ENCODE assay signal across 8 cellular contexts in the genomic region with DNA sequence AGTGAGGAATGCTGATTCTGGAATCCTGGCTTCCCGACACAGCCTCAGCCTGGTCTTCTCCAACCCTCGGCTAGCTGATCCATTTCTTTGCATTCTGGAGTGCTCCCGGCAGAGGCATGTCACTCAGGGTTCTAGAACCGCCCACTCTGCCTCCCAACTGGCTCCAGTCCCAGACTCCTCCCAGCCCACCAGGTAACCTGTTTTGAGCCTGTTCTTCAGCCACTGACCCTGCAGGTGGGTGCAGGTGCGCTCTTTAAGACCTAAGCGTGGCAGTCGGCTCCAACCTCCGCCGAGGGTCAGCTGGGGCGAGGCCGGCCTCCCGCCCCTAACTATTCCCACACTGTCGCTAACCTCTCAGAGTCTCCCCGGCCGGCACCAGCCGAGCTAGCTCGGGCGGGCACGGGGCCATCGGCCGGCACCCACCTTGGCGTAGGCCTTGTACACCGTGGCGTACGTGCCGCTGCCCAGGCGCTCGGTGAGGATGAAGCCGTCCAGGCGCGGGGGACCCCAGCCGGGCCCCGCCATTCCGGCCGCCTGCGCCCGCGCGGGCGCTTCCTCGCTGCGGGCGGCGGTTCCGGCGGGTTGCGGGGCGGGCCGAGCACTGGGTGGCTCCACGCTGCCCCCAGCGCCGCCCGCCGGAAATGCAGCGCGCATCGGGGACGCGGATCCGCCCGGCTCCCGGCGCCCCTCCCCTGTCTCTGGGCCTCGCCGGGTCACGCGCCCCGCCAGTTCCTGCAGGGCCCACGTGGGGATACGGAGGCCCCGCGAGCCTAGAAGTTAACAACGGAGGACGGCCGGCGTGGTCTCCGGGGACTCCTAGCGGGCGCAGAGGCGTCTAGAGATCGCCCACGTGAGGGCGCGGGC. TPM values are rescaled to one million over a fixed set of nuclear protein-coding genes. Genes with fewer than 3 reads are reported as not detected.
DNase-seq lines count a peak whose midpoint lies in the region; ATAC-seq and TF ChIP-seq lines count a peak whose summit lies in the region.

A gene with protein sequence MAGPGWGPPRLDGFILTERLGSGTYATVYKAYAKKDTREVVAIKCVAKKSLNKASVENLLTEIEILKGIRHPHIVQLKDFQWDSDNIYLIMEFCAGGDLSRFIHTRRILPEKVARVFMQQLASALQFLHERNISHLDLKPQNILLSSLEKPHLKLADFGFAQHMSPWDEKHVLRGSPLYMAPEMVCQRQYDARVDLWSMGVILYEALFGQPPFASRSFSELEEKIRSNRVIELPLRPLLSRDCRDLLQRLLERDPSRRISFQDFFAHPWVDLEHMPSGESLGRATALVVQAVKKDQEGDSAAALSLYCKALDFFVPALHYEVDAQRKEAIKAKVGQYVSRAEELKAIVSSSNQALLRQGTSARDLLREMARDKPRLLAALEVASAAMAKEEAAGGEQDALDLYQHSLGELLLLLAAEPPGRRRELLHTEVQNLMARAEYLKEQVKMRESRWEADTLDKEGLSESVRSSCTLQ (minus strand): TSS at position 576 of the 864 bp plus-strand sequence. CDS start 51 bp downstream, at position 525.

- POLR2A ChIA-PET in GM10248 (lab: Yijun Ruan, JAX) = interaction anchor here (1.4 kb wide), 1 partner anchor 27 kb away, joined by 5 read pairs; no protein-coding TSS in a partner anchor

- no peak for TF ChIP-seq EP300 in suprapubic skin (IDR thresholded peaks at IDR 0.05)

- H3K27me3 ChIP-seq in suprapubic skin = no peaks in the 10 kb centered on the region

- ATAC-seq in HG02610 (IDR thresholded peaks at IDR 0.05; ENCODE audit: unreplicated experiment) = peak; percentile 85
- ATAC-seq in SK-N-SH treated with all-trans-retinoic acid at 6 μM for 48 hours = peak; percentile 89

- H3K4me3 ChIP-seq in suprapubic skin = peak within 1 kb of the TSS; percentile 96

- H3K27ac ChIP-seq in suprapubic skin = peak within 1 kb of the TSS; percentile 86

- peak; percentile 63 for TF ChIP-seq CTCF in GM10248 (IDR thresholded peaks at IDR 0.05; ENCODE audit: control extremely low read depth, extremely low read depth, low read depth, missing control alignments)
- peak; percentile 76 to 97 for TF ChIP-seq CTCF in suprapubic skin (IDR thresholded peaks at IDR 0.05)

- peaks cover 2% of the 10 kb centered on the region for H3K36me3 Mint-ChIP-seq in activated naive CD4-positive, alpha-beta T cell treated with anti-CD3 and anti-CD28 coated beads, Interleukin-2, amount 50 U/mL, for 24 hours

- H3K9me3 Mint-ChIP-seq in activated naive CD4-positive, alpha-beta T cell treated with anti-CD3 and anti-CD28 coated beads, Interleukin-2, amount 50 U/mL, for 24 hours = no peaks in the 10 kb centered on the region

- CTCF ChIA-PET in GM10248 (lab: Yijun Ruan, JAX) = interaction anchor here (0.7 to 3.8 kb wide), 25 partner anchors 9 to 225 kb away, joined by 3 to 19 read pairs (median 4); a partner anchor contains a TSS

- H3K27me3 Mint-ChIP-seq in activated naive CD4-positive, alpha-beta T cell treated with anti-CD3 and anti-CD28 coated beads, Interleukin-2, amount 50 U/mL, for 24 hours = no peaks in the 10 kb centered on the region

- H3K27ac Mint-ChIP-seq in activated naive CD4-positive, alpha-beta T cell treated with anti-CD3 and anti-CD28 coated beads, Interleukin-2, amount 50 U/mL, for 24 hours = peak within 1 kb of the TSS; percentile 98

- H3K4me3 Mint-ChIP-seq in activated naive CD4-positive, alpha-beta T cell treated with anti-CD3 and anti-CD28 coated beads, Interleukin-2, amount 50 U/mL, for 24 hours = peak within 1 kb of the TSS; percentile 92

- no peaks in the 10 kb centered on the region for H3K9me3 ChIP-seq in suprapubic skin

- WGBS in suprapubic skin = under 1% methylated on average over 49 of the region's 84 CpGs

- peaks cover 49% of the 10 kb centered on the region for H3K36me3 ChIP-seq in suprapubic skin

- DNase-seq in GM10248 (ENCODE audit: extremely low spot score) (peak; percentile 97), NCI-H1092 (lab: John Stamatoyannopoulos, UW) (peak; percentile 72), globus pallidus (ENCODE audit: low spot score) (peak; percentile 89), occipital lobe (lab: John Stamatoyannopoulos, UW) (peak; percentile 87), suprapubic skin (ENCODE audit: low spot score in 2 of 2) (peak; percentile 94 to 95)

- peaks cover 38% of the 10 kb centered on the region for H3K4me1 ChIP-seq in suprapubic skin

- peak in 1 of 2 donors; percentile 11 for TF ChIP-seq POLR2A in suprapubic skin (IDR thresholded peaks at IDR 0.05)

- peaks cover 45% of the 10 kb centered on the region for H3K4me1 Mint-ChIP-seq in activated naive CD4-positive, alpha-beta T cell treated with anti-CD3 and anti-CD28 coated beads, Interleukin-2, amount 50 U/mL, for 24 hours

TF ChIP-seq in SK-N-SH treated with all-trans-retinoic acid at 6 μM for 48 hours, 23 proteins besides CTCF, POLR2A, EP300 and RAD21:
- 0 out of 2 replicates have a peak, but pooled peaks have one; percentile 29 for TF ChIP-seq ZC3H10 (CRISPR knock-in tag; IDR thresholded peaks at IDR 0.05)
- TF ChIP-seq, protein P1, sequence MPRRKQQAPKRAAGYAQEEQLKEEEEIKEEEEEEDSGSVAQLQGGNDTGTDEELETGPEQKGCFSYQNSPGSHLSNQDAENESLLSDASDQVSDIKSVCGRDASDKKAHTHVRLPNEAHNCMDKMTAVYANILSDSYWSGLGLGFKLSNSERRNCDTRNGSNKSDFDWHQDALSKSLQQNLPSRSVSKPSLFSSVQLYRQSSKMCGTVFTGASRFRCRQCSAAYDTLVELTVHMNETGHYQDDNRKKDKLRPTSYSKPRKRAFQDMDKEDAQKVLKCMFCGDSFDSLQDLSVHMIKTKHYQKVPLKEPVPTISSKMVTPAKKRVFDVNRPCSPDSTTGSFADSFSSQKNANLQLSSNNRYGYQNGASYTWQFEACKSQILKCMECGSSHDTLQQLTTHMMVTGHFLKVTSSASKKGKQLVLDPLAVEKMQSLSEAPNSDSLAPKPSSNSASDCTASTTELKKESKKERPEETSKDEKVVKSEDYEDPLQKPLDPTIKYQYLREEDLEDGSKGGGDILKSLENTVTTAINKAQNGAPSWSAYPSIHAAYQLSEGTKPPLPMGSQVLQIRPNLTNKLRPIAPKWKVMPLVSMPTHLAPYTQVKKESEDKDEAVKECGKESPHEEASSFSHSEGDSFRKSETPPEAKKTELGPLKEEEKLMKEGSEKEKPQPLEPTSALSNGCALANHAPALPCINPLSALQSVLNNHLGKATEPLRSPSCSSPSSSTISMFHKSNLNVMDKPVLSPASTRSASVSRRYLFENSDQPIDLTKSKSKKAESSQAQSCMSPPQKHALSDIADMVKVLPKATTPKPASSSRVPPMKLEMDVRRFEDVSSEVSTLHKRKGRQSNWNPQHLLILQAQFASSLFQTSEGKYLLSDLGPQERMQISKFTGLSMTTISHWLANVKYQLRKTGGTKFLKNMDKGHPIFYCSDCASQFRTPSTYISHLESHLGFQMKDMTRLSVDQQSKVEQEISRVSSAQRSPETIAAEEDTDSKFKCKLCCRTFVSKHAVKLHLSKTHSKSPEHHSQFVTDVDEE (CRISPR knock-in tag; IDR thresholded peaks at IDR 0.05) = peak; percentile 60; the same call in 1 of the 2 replicates
- 0 out of 2 replicates have a peak, but pooled peaks have one; percentile 42 for TF ChIP-seq ZFP3 (CRISPR knock-in tag; IDR thresholded peaks at IDR 0.05)
- no peak for TF ChIP-seq ISL1 (CRISPR knock-in tag; IDR thresholded peaks at IDR 0.05)
- no peak for TF ChIP-seq ZNF70 (CRISPR knock-in tag; IDR thresholded peaks at IDR 0.05)
- TF ChIP-seq ZNF8 (CRISPR knock-in tag; IDR thresholded peaks at IDR 0.05) = no peak
- no peak for TF ChIP-seq TOX (CRISPR knock-in tag; IDR thresholded peaks at IDR 0.05; ENCODE audit: borderline replicate concordance)

RNA-seq across cellular contexts. Expression of the gene that starts here (rescaled TPM):
- total RNA-seq in occipital lobe (32.4 TPM), suprapubic skin (100 to 1,000 TPM; 105 to 330 (median 129) TPM)

Comparison
In these comparisons a context has a peak if more than half of its experiments do, and no peak if none do; other contexts are left out.
1. Peak in every context shown above with its lines: DNase-seq, ATAC-seq, H3K4me3 ChIP-seq and H3K27ac ChIP-seq.